Comparison of ENCODE assay signal across 8 cellular contexts in genomic region chr14:70886421-70887206, GRCh38. TPM values are rescaled to one million over a fixed set of nuclear protein-coding genes. Genes with fewer than 3 reads are reported as not detected.
DNase-seq lines count a peak whose midpoint lies in the region; ATAC-seq and TF ChIP-seq lines count a peak whose summit lies in the region.

No MANE protein-coding gene starts in this region.

- H3K27ac ChIP-seq in A673 (ENCODE audit: low read depth, low read length, poor library complexity, severe bottlenecking) (peak overlapping the region; percentile 69), skin epidermis (peak overlapping the region in 17 of 21 experiments; percentile 14 to 87 (median 62)), testis (no peak overlapping the region)

- H3K4me1 Mint-ChIP-seq in activated T-cell treated with anti-CD3 and anti-CD28 coated beads, Interleukin-2, amount 50 U/mL, for 72 hours (ENCODE audit: low read depth): peaks cover 93% of the 10 kb centered on the region

- WGBS in testis, 2 donors: 63 to 66% methylated on average over 5 of the region's 5 CpGs

- peak overlapping the region; percentile 70 to 86 for H3K4me3 Mint-ChIP-seq in activated T-cell treated with anti-CD3 and anti-CD28 coated beads, Interleukin-2, amount 50 U/mL, for 72 hours

- intact Hi-C loops in A673 (cut with micrococcal nuclease; ENCODE audit: unreplicated experiment): no loop called here
- intact Hi-C loops in testis (cut with DNase I; ENCODE audit: low total_unique reads): no loop called here

- H3K4me3 ChIP-seq in A673 (ENCODE audit: low read depth, low read length, poor library complexity, severe bottlenecking): no peak overlapping the region
- H3K4me3 ChIP-seq in skin epidermis: no peak overlapping the region
- H3K4me3 ChIP-seq in testis: no peak overlapping the region

- H3K27me3 Mint-ChIP-seq in activated T-cell treated with anti-CD3 and anti-CD28 coated beads, Interleukin-2, amount 50 U/mL, for 72 hours (ENCODE audit: low read depth): no peaks in the 10 kb centered on the region

- no peak for TF ChIP-seq POLR2A in testis (IDR thresholded peaks at IDR 0.05)

- H3K4me1 ChIP-seq in A673 (ENCODE audit: insufficient read depth, low read length, poor library complexity, severe bottlenecking) (peaks cover 88% of the 10 kb centered on the region), testis (peaks cover 4% of the 10 kb centered on the region)

- POLR2A ChIA-PET in A673 (lab: Charles Lee; ENCODE audit: low non-redundant PET): no interaction called here

- H3K9me3 Mint-ChIP-seq in activated T-cell treated with anti-CD3 and anti-CD28 coated beads, Interleukin-2, amount 50 U/mL, for 72 hours: no peaks in the 10 kb centered on the region

- ATAC-seq in HG03565 (IDR thresholded peaks at IDR 0.05; ENCODE audit: unreplicated experiment): peak; percentile 27
- peak; percentile 47 to 61 for ATAC-seq in activated T-cell treated with anti-CD3 and anti-CD28 coated beads, Interleukin-2, amount 50 U/mL, for 72 hours (replicated peaks in 1 of 2)
- no peak for ATAC-seq in HG03521 (IDR thresholded peaks at IDR 0.05; ENCODE audit: unreplicated experiment)

- H3K27ac Mint-ChIP-seq in activated T-cell treated with anti-CD3 and anti-CD28 coated beads, Interleukin-2, amount 50 U/mL, for 72 hours: peak overlapping the region; percentile 97

- H3K36me3 Mint-ChIP-seq in activated T-cell treated with anti-CD3 and anti-CD28 coated beads, Interleukin-2, amount 50 U/mL, for 72 hours (ENCODE audit: insufficient read depth in 2 of 2): no peaks in the 10 kb centered on the region

- TF ChIP-seq CTCF in A673 (conservative IDR thresholded peaks at IDR 0.05; ENCODE audit: low read depth, low read length) (no peak), testis (IDR thresholded peaks at IDR 0.05) (no peak)

- no peaks in the 10 kb centered on the region for H3K27me3 ChIP-seq in A673 (replicated peaks; ENCODE audit: insufficient read depth, low read depth, low read length, poor library complexity)
- no peaks in the 10 kb centered on the region for H3K27me3 ChIP-seq in testis

- no TSS peak for BruUV-seq in A673 (replicated peaks; lab: Mats Ljungman, UMichigan)

- no peaks in the 10 kb centered on the region for H3K9me3 ChIP-seq in A673 (ENCODE audit: low read depth, low read length, poor library complexity, severe bottlenecking)
- no peaks in the 10 kb centered on the region for H3K9me3 ChIP-seq in testis

- CTCF ChIA-PET in A673 (lab: Charles Lee): no interaction called here

- DNase-seq in A673 (ENCODE audit: low spot score): no peak
- DNase-seq in GM19238 (ENCODE audit: insufficient read length, low spot score): peak; percentile 23
- peak; percentile 70 to 77 for DNase-seq in activated T-cell treated with anti-CD3 and anti-CD28 coated beads, Interleukin-2, amount 50 U/mL, for 72 hours
- no peak for DNase-seq in testis
- no peak for DNase-seq in NCI-H2171 (lab: John Stamatoyannopoulos, UW)

- no peaks in the 10 kb centered on the region for H3K36me3 ChIP-seq in A673 (ENCODE audit: insufficient read depth, low read length, poor library complexity, severe bottlenecking)
- H3K36me3 ChIP-seq in testis (ENCODE audit: low read depth, missing control alignments): no peaks in the 10 kb centered on the region

RNA-seq across cellular contexts. Expression of gene PCNX1, which starts 20.6 kb away (rescaled TPM):
- total RNA-seq in A673 (2021) (46.8 and 60.7 TPM in 2 replicates), testis (100 to 1,000 TPM; 105 to 123 TPM)
- total RNA-seq in activated T-cell treated with anti-CD3 and anti-CD28 coated beads, Interleukin-2, amount 50 U/mL, for 72 hours: 10 to 100 TPM; 83.3 to 85.8 TPM
- polyA plus RNA-seq in testis (ENCODE audit: insufficient read depth, low read depth, low replicate concordance): 70.9 TPM

Comparison
In these comparisons a context has a peak if more than half of its experiments do, and no peak if none do; other contexts are left out.
1. DNase-seq: peak in GM19238 (single experiment) and activated T-cell treated with anti-CD3 and anti-CD28 coated beads, Interleukin-2, amount 50 U/mL, for 72 hours (2 of 2); none in A673 (single experiment), testis (single experiment) and NCI-H2171 (single experiment).
2. H3K27ac ChIP-seq: peak in A673 (single experiment) and skin epidermis (17 of 21); none in testis (0 of 2).